ENCODE assay signal across 1 cellular context in genomic region chr16:84412262-84412661, GRCh38.
TF ChIP-seq lines count a peak whose summit lies in the region.

No MANE protein-coding gene starts in this region.

TF ChIP-seq in WTC11, 78 proteins besides CTCF, POLR2A, EP300 and RAD21 (continued from another document):
- TF ChIP-seq STAT6 (CRISPR knock-in tag; conservative IDR thresholded peaks at IDR 0.05; ENCODE audit: low read depth) (no peak), FOXJ3 (CRISPR knock-in tag; IDR thresholded peaks at IDR 0.05; ENCODE audit: borderline replicate concordance) (no peak), EMX1 (CRISPR knock-in tag; IDR thresholded peaks at IDR 0.05) (no peak), RELA (CRISPR knock-in tag; IDR thresholded peaks at IDR 0.05; ENCODE audit: borderline replicate concordance) (no peak), ZNF219 (CRISPR knock-in tag; IDR thresholded peaks at IDR 0.05; ENCODE audit: borderline replicate concordance) (no peak), FOXP4 (CRISPR knock-in tag; IDR thresholded peaks at IDR 0.05) (no peak), SMAD3 (CRISPR knock-in tag; IDR thresholded peaks at IDR 0.05; ENCODE audit: borderline replicate concordance) (no peak), NR1H2 (CRISPR knock-in tag; IDR thresholded peaks at IDR 0.05) (no peak)
